In genomic region chr5:149411738-149412519, GRCh38 we compare ENCODE assay signal across 1 cellular context.
TF ChIP-seq lines count a peak whose summit lies in the region.

No MANE protein-coding gene starts in this region.

TF ChIP-seq in IMR-90, 13 proteins besides CTCF, POLR2A, EP300 and RAD21:
- TF ChIP-seq CEBPB (IDR thresholded peaks at IDR 0.05; ENCODE audit: low read depth, low read length) (no peak), RFX5 (IDR thresholded peaks at IDR 0.05; ENCODE audit: low read depth, low read length) (no peak), CHD1 (IDR thresholded peaks at IDR 0.05; ENCODE audit: low read depth, low read length) (no peak)
